In the genomic region with DNA sequence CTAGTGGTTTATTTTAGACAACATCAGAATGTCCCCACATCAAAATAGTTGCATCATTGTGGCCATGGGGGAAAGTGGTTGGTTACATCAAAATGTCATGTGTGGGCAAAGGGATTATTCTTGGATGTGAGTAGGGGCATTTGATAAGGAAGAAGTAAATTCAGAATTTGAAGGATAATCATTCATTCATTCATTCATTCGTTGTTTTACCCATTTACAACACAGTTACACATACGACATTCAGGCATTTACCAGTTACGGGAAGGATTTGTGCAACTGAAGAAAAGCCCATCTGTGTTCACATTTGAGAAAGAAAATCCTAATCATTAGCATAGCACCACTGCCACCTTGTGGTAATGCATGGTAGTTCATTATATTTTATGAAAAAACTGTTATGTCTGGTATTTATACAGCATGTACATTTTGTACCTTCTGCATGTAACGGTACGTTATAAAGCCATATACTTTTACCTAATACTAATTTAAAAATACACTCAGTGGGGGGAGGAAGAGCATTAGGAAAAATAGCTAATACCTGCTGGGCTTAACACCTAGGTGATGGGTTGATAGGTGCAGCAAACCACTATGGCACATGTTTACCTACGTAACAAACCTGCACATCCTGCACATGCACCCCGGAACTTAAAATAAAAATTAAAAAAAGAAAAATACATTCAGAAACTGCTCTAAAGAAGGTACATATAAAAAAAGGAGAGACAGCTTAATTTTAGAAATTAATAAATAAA, we compare ENCODE assay signal across 1 cellular context.
TF ChIP-seq lines count a peak whose summit lies in the region.

No MANE protein-coding gene starts in this region.

TF ChIP-seq in WTC11, 78 proteins besides CTCF, POLR2A, EP300 and RAD21 (continued from another document):
- TF ChIP-seq, protein P1, sequence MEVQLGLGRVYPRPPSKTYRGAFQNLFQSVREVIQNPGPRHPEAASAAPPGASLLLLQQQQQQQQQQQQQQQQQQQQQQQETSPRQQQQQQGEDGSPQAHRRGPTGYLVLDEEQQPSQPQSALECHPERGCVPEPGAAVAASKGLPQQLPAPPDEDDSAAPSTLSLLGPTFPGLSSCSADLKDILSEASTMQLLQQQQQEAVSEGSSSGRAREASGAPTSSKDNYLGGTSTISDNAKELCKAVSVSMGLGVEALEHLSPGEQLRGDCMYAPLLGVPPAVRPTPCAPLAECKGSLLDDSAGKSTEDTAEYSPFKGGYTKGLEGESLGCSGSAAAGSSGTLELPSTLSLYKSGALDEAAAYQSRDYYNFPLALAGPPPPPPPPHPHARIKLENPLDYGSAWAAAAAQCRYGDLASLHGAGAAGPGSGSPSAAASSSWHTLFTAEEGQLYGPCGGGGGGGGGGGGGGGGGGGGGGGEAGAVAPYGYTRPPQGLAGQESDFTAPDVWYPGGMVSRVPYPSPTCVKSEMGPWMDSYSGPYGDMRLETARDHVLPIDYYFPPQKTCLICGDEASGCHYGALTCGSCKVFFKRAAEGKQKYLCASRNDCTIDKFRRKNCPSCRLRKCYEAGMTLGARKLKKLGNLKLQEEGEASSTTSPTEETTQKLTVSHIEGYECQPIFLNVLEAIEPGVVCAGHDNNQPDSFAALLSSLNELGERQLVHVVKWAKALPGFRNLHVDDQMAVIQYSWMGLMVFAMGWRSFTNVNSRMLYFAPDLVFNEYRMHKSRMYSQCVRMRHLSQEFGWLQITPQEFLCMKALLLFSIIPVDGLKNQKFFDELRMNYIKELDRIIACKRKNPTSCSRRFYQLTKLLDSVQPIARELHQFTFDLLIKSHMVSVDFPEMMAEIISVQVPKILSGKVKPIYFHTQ (CRISPR knock-in tag; IDR thresholded peaks at IDR 0.05), result no peak
- TF ChIP-seq JAZF1 (CRISPR knock-in tag; IDR thresholded peaks at IDR 0.05) (no peak), ZNF671 (CRISPR knock-in tag; IDR thresholded peaks at IDR 0.05) (no peak), NR3C1 (CRISPR knock-in tag; conservative IDR thresholded peaks at IDR 0.05; ENCODE audit: low read depth) (no peak), TEAD1 (CRISPR knock-in tag; IDR thresholded peaks at IDR 0.05) (no peak), ATF1 (CRISPR knock-in tag; IDR thresholded peaks at IDR 0.05) (no peak)
- TF ChIP-seq, protein P2, sequence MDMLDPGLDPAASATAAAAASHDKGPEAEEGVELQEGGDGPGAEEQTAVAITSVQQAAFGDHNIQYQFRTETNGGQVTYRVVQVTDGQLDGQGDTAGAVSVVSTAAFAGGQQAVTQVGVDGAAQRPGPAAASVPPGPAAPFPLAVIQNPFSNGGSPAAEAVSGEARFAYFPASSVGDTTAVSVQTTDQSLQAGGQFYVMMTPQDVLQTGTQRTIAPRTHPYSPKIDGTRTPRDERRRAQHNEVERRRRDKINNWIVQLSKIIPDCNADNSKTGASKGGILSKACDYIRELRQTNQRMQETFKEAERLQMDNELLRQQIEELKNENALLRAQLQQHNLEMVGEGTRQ (CRISPR knock-in tag; IDR thresholded peaks at IDR 0.05), result no peak
